10 cellular contexts compared by ENCODE assay signal in the genomic region with DNA sequence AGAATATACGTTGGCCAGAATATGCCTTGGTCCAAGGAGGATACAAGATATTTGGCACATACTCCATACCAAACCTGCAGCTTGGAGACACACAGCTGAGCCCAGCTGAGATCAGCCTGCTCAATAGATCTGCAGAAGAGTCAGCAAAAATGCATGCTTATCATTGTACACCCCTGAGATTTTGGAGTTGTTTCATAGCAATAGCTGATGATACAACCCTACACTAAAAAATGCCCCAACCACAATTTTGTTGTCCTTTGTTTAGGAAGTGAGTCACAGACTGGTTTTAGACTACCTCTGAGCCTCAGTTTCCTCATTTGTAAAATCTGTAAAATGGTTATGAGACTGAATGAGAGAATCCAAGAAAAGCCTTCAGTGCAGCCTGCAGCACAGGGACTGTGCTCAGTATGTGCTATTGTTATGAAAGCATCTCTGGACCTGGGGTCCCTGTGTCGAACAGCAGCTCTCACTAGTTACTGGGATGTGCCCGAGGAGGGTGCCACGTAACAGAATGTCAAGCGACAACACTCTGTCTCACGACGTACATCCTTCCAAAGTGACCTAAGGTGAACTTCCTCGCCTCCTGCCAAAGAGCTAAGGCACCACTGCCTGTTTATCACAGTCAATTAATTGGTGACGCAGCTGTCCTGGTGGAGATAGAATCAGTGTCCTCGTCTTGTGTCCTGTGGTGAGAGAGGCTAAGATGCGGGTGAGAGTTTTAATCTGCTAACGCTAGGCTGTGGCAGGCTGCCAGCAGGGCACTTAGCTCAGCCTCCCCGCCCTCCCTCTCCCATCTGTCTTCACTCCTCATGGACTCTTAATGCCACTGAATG. TPM values are rescaled to one million over a fixed set of nuclear protein-coding genes. Genes with fewer than 3 reads are reported as not detected.
DNase-seq lines count a peak whose midpoint lies in the region; ATAC-seq and TF ChIP-seq lines count a peak whose summit lies in the region.
"Had no signal": no experiment of that assay in that cellular context is flagged by ENCODE, and none has a peak within 500 bp of the region (broad histone marks: within the 10 kb centered on the region; RNA-seq: fewer than 3 reads in every experiment).

No MANE protein-coding gene starts in this region.

- no peak for TF ChIP-seq CTCF in right atrium auricular region (IDR thresholded peaks at IDR 0.05)
- TF ChIP-seq CTCF in type B pancreatic cell (conservative IDR thresholded peaks at IDR 0.05) = no peak
- no peak for TF ChIP-seq CTCF in PC-9 (conservative IDR thresholded peaks at IDR 0.05)

- H2AFZ ChIP-seq in PC-9 = no peak overlapping the region

- H3F3A ChIP-seq in PC-9 (ENCODE audit: insufficient read depth, low read depth) = no peaks in the 10 kb centered on the region

- no peaks in the 10 kb centered on the region for H3K27me3 Mint-ChIP-seq in type B pancreatic cell

- no peaks in the 10 kb centered on the region; the same call in 1 of the 2 replicates for H3K9me2 ChIP-seq in PC-9 (ENCODE audit: insufficient read depth)

- H3K36me3 ChIP-seq in right atrium auricular region (no peaks in the 10 kb centered on the region), PC-9 (ENCODE audit: low read depth) (no peaks in the 10 kb centered on the region)

- no peaks in the 10 kb centered on the region for H4K20me1 ChIP-seq in PC-9 (ENCODE audit: insufficient read depth)

- H3K4me3 ChIP-seq in right atrium auricular region (no peak overlapping the region), PC-9 (no peak overlapping the region)

- DNase-seq in NCI-H2196 treated with DMSO at 0.1 percent for 48 hours (lab: John Stamatoyannopoulos, UW; ENCODE audit: unreplicated experiment) (peak; percentile 7), NCI-H2196 (lab: John Stamatoyannopoulos, UW; ENCODE audit: unreplicated experiment) (no peak), SK-N-DZ (ENCODE audit: low spot score) (peak; percentile 99), right atrium auricular region (ENCODE audit: low spot score) (no peak), type B pancreatic cell (ENCODE audit: extremely low spot score, unreplicated experiment) (no peak), PC-9 (no peak)
- DNase-seq: activated CD4-positive, alpha-beta T cell treated with anti-CD3 and anti-CD28 coated beads, Interleukin-2, amount 50 U/mL, for 4 hours; stimulated activated CD8-positive, alpha-beta memory T cell treated with anti-CD3 and anti-CD28 coated beads, Interleukin-4, amount 100 ng/mL, for 48 hours had no signal

- intact Hi-C loops in PC-9 (cut with micrococcal nuclease; ENCODE audit: unreplicated experiment) = no loop called here

- no peak overlapping the region for H3K4me3 Mint-ChIP-seq in type B pancreatic cell

- H3K9me3 ChIP-seq in right atrium auricular region = no peaks in the 10 kb centered on the region
- no peaks in the 10 kb centered on the region for H3K9me3 ChIP-seq in PC-9 (ENCODE audit: insufficient read depth, low read depth)

- peaks cover 3% of the 10 kb centered on the region for H3K9me3 Mint-ChIP-seq in type B pancreatic cell

- H3K79me2 ChIP-seq in PC-9 (ENCODE audit: low read depth) = no peaks in the 10 kb centered on the region

- H3K27ac Mint-ChIP-seq in type B pancreatic cell = peak overlapping the region; percentile 86

- H3K36me3 Mint-ChIP-seq in type B pancreatic cell = peaks cover 6% of the 10 kb centered on the region

- no peak overlapping the region for H3K4me2 ChIP-seq in PC-9

- H3K4me1 ChIP-seq in right atrium auricular region (peaks cover 0 to 21% of the 10 kb centered on the region in 2 donors), PC-9 (replicated peaks; ENCODE audit: insufficient read depth) (no peaks in the 10 kb centered on the region)

- H3K4me1 Mint-ChIP-seq in type B pancreatic cell (ENCODE audit: unreplicated experiment) = peaks cover 28% of the 10 kb centered on the region

- BruUV-seq in PC-9 (replicated peaks; lab: Mats Ljungman, UMichigan) = no TSS peak

- CTCF ChIA-PET in PC-9 (lab: Charles Lee) = interaction anchor here (0.6 kb wide), 1 partner anchor 500 kb away, joined by 3 read pairs; no protein-coding TSS in a partner anchor

- H3K27me3 ChIP-seq in right atrium auricular region (no peaks in the 10 kb centered on the region), PC-9 (ENCODE audit: insufficient read depth, low read depth) (no peaks in the 10 kb centered on the region)

- POLR2A ChIA-PET in PC-9 (lab: Charles Lee; ENCODE audit: unreplicated experiment) = interaction anchor here (0.5 kb wide), 1 partner anchor 364 kb away, joined by 3 read pairs; no protein-coding TSS in a partner anchor

- H3K27ac ChIP-seq in right atrium auricular region (peak overlapping the region; percentile 62 to 75), PC-9 (no peak overlapping the region)

- ATAC-seq in HG03571 (IDR thresholded peaks at IDR 0.05; ENCODE audit: unreplicated experiment) (no peak), GM21529 (IDR thresholded peaks at IDR 0.05; ENCODE audit: unreplicated experiment) (no peak)

RNA-seq across cellular contexts. Expression of a gene that starts 18.2 kb away (rescaled TPM):
- 5.4 and 17.8 TPM in 2 replicates for polyA plus RNA-seq in SK-N-DZ (2014; cell fraction: cytosol; rRNA removed)
- 3.5 and 4.6 TPM in 2 replicates for polyA plus RNA-seq in SK-N-DZ (2014; cell fraction: nucleus; rRNA removed)
- total RNA-seq in right atrium auricular region (10 to 100 TPM in 1 of 2 donors, 1 to 10 TPM in 1; 9.6 to 10.1 TPM), type B pancreatic cell (ENCODE audit: low replicate concordance) (10.1 and 11.3 TPM in 2 replicates), PC-9 (2021) (6.9 and 11.9 TPM in 2 replicates)

RNA-seq across cellular contexts. Expression of a gene that starts 59.2 kb away (rescaled TPM):
- polyA plus RNA-seq in SK-N-DZ (2014; cell fraction: cytosol; rRNA removed) = 0.02 and 2.5 TPM in 2 replicates
- polyA plus RNA-seq in SK-N-DZ (2014; cell fraction: nucleus; rRNA removed) = 0.42 and 0.46 TPM in 2 replicates
- total RNA-seq in right atrium auricular region = 1 to 10 TPM in 1 of 2 donors, under 1 TPM in 1; 0.74 to 1.1 TPM
- total RNA-seq in type B pancreatic cell (ENCODE audit: low replicate concordance) = 0.07 and 0.63 TPM in 2 replicates
- not detected in 2 replicates for total RNA-seq in PC-9 (2021)

Comparison
In these comparisons a context has a peak if more than half of its experiments do, and no peak if none do; other contexts are left out.
1. DNase-seq: peak in NCI-H2196 treated with DMSO at 0.1 percent for 48 hours (single experiment) and SK-N-DZ (single experiment); none in NCI-H2196 (single experiment), right atrium auricular region (single experiment), type B pancreatic cell (single experiment) and PC-9 (0 of 2).